In the genomic region with DNA sequence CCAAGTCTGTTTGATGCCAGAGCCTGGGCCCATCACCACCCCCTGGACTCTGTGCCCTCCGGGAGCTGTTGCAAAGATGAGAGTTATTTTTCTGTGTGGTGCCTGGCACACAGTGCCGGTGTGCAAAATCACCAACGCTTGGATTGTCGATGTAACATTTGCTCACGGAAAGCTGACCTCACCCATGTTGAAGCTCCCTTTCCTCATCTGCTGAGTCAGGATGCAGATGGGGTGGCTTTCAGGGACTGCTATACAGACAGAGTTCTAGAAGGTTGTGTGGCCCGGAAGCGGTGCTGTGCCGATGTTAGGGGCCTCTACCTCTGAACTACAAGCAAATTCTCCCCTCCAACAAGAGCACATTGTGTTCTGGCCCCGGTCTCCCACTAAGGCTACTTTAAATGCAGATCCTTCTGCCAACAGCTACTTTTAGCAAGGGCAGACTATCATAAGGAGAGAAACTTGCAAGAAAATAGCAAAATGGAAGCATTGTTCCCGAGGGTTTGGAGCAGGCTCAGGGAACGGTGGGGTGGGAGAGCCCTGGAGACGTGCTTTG, we compare ENCODE assay signal across 13 cellular contexts. TPM values are rescaled to one million over a fixed set of nuclear protein-coding genes. Genes with fewer than 3 reads are reported as not detected.
A peak's percentile ranks its signal among the peaks of the same experiment; 100 is the strongest.
DNase-seq lines count a peak whose midpoint lies in the region; TF ChIP-seq lines count a peak whose summit lies in the region.
"Had no signal": no experiment of that assay in that cellular context is flagged by ENCODE, and none has a peak within 500 bp of the region (broad histone marks: within the 10 kb centered on the region; RNA-seq: fewer than 3 reads in every experiment).

No MANE protein-coding gene starts in this region.

- H3K4me2 ChIP-seq in neural progenitor cell, result peak overlapping the region; percentile 48

- H3K27ac ChIP-seq in AG04450 (ENCODE audit: low read depth, low read length), result peak overlapping the region; percentile 40
- H3K27ac ChIP-seq in neural progenitor cell, result peak overlapping the region; percentile 53
- H3K27ac ChIP-seq: VCaP had no signal

- H3K36me3 ChIP-seq in neural progenitor cell (no peaks in the 10 kb centered on the region), Caco-2 (ENCODE audit: control insufficient read depth, insufficient read depth, low read length) (no peaks in the 10 kb centered on the region)

- peaks cover 10% of the 10 kb centered on the region for H3K4me1 ChIP-seq in neural progenitor cell
- H3K4me1 ChIP-seq in Caco-2, result no peaks in the 10 kb centered on the region

- no TSS peak for BruUV-seq in Caco-2 (replicated peaks; lab: Mats Ljungman, UMichigan)
- BruUV-seq in Calu3 (replicated peaks; lab: Mats Ljungman, UMichigan), result no TSS peak

- H3K9ac ChIP-seq in neural progenitor cell, result no peak overlapping the region

- H3K4me3 ChIP-seq in AG04450 (ENCODE audit: low read depth, low read length) (no peak overlapping the region), fibroblast of mammary gland (ENCODE audit: control insufficient read depth, low read depth, low read length) (no peak overlapping the region), neural progenitor cell (no peak overlapping the region), Caco-2 (ENCODE audit: low read depth, low read length) (no peak overlapping the region)

- H3K27me3 Mint-ChIP-seq in neural progenitor cell (ENCODE audit: insufficient read depth, low read depth) (peaks cover 5% of the 10 kb centered on the region), Caco-2 (ENCODE audit: insufficient read depth, unreplicated experiment) (peaks cover 31% of the 10 kb centered on the region), Calu3 (ENCODE audit: unreplicated experiment) (peaks cover 60% of the 10 kb centered on the region)

- intact Hi-C loops in Caco-2 (cut with micrococcal nuclease; ENCODE audit: unreplicated experiment) (no loop called here), Calu3 (cut with micrococcal nuclease; ENCODE audit: unreplicated experiment) (no loop called here)

- POLR2A ChIA-PET in AG04450 (lab: Yijun Ruan, JAX), result no interaction called here
- POLR2A ChIA-PET in Caco-2 (lab: Charles Lee), result no interaction called here

- no peak for TF ChIP-seq CTCF in AG04450 (IDR thresholded peaks at IDR 0.05; ENCODE audit: low read depth, low read length)
- TF ChIP-seq CTCF in fibroblast of mammary gland (conservative IDR thresholded peaks at IDR 0.05; ENCODE audit: control insufficient read depth, insufficient read depth, low read depth, low read length), result no peak
- TF ChIP-seq CTCF in neural progenitor cell (IDR thresholded peaks at IDR 0.05), result no peak
- TF ChIP-seq CTCF in Caco-2 (IDR thresholded peaks at IDR 0.05; ENCODE audit: insufficient read depth in 1 of 2, low read depth in 1 of 2, low read length in 1 of 2, severe bottlenecking in 1 of 2, unreplicated experiment in 1 of 2), result no peak
- TF ChIP-seq CTCF in Calu3 (IDR thresholded peaks at IDR 0.05; ENCODE audit: unreplicated experiment), result no peak

- no peak overlapping the region for H3K27ac Mint-ChIP-seq in neural progenitor cell
- H3K27ac Mint-ChIP-seq in Caco-2 (ENCODE audit: unreplicated experiment), result no peak overlapping the region
- no peak overlapping the region for H3K27ac Mint-ChIP-seq in Calu3 (ENCODE audit: unreplicated experiment)
- H3K27ac Mint-ChIP-seq: activated T-helper 17 cell treated with anti-CD3 and anti-CD28 coated beads, Interleukin-2, amount 50 U/mL, for 72 hours; effector memory CD8-positive, alpha-beta T cell had no signal

- CTCF ChIA-PET in AG04450 (lab: Charles Lee) (interaction anchor here (1.2 kb wide), 1 partner anchor 19 kb away, joined by 3 read pairs; no protein-coding TSS in a partner anchor), Caco-2 (lab: Charles Lee) (interaction anchor here (0.6 kb wide), 1 partner anchor 171 kb away, joined by 3 read pairs; no protein-coding TSS in a partner anchor), Calu3 (lab: Charles Lee) (interaction anchor here (0.5 to 0.7 kb wide), 4 partner anchors 33 to 1300 kb away, joined by 3 to 5 read pairs (median 4); no protein-coding TSS in a partner anchor)

- no peaks in the 10 kb centered on the region for H3K79me2 ChIP-seq in neural progenitor cell (ENCODE audit: low read depth)

- H3K9me3 ChIP-seq in AG04450 (ENCODE audit: control insufficient read depth, insufficient read depth, low read length) (no peaks in the 10 kb centered on the region), neural progenitor cell (ENCODE audit: low read depth) (no peaks in the 10 kb centered on the region), Caco-2 (no peaks in the 10 kb centered on the region)

- no peak overlapping the region for H3K4me3 Mint-ChIP-seq in neural progenitor cell
- no peak overlapping the region for H3K4me3 Mint-ChIP-seq in Caco-2 (ENCODE audit: unreplicated experiment)
- no peak overlapping the region for H3K4me3 Mint-ChIP-seq in Calu3 (ENCODE audit: low read depth, unreplicated experiment)
- H3K4me3 Mint-ChIP-seq: activated T-helper 17 cell treated with anti-CD3 and anti-CD28 coated beads, Interleukin-2, amount 50 U/mL, for 72 hours; effector memory CD8-positive, alpha-beta T cell had no signal

- peak overlapping the region; percentile 95 for H2AFZ ChIP-seq in neural progenitor cell (replicated peaks)

- no peaks in the 10 kb centered on the region for H4K20me1 ChIP-seq in neural progenitor cell (ENCODE audit: low read depth)

- H3K9me3 Mint-ChIP-seq in neural progenitor cell (no peaks in the 10 kb centered on the region), Caco-2 (ENCODE audit: unreplicated experiment) (no peaks in the 10 kb centered on the region), Calu3 (ENCODE audit: low read depth, unreplicated experiment) (peaks cover 3% of the 10 kb centered on the region)
- H3K9me3 Mint-ChIP-seq: activated T-helper 17 cell treated with anti-CD3 and anti-CD28 coated beads, Interleukin-2, amount 50 U/mL, for 72 hours; effector memory CD8-positive, alpha-beta T cell had no signal

- H3K36me3 Mint-ChIP-seq in neural progenitor cell (no peaks in the 10 kb centered on the region), Caco-2 (ENCODE audit: insufficient read depth, unreplicated experiment) (no peaks in the 10 kb centered on the region), Calu3 (ENCODE audit: insufficient read depth, unreplicated experiment) (no peaks in the 10 kb centered on the region)

- H3F3A ChIP-seq in neural progenitor cell (ENCODE audit: low read depth), result no peaks in the 10 kb centered on the region

- DNase-seq in AG04450 (ENCODE audit: low read depth, low spot score) (no peak), RPMI8226 (peak; percentile 17), fibroblast of mammary gland (ENCODE audit: low read depth) (peak; percentile 42), neural progenitor cell (ENCODE audit: low spot score) (peak; percentile 23), Caco-2 (no peak), NCI-H1092 (lab: John Stamatoyannopoulos, UW) (no peak), Calu3 (no peak), NCI-H1930 (lab: John Stamatoyannopoulos, UW) (no peak)
- DNase-seq: effector memory CD8-positive, alpha-beta T cell; kidney glomerular epithelial cell had no signal

- H3K4me1 Mint-ChIP-seq in neural progenitor cell, result no peaks in the 10 kb centered on the region
- no peaks in the 10 kb centered on the region for H3K4me1 Mint-ChIP-seq in Caco-2 (ENCODE audit: low read depth, unreplicated experiment)
- H3K4me1 Mint-ChIP-seq in Calu3 (ENCODE audit: low read depth, unreplicated experiment), result no peaks in the 10 kb centered on the region
- H3K4me1 Mint-ChIP-seq: activated T-helper 17 cell treated with anti-CD3 and anti-CD28 coated beads, Interleukin-2, amount 50 U/mL, for 72 hours had no signal

- H3K27me3 ChIP-seq in AG04450 (ENCODE audit: control insufficient read depth, insufficient read depth, low read length) (no peaks in the 10 kb centered on the region), neural progenitor cell (no peaks in the 10 kb centered on the region), Caco-2 (replicated peaks; ENCODE audit: control insufficient read depth, insufficient read depth, low read length) (peaks cover 4% of the 10 kb centered on the region; the same call in 1 of the 2 replicates)

RNA-seq across cellular contexts. Expression of a gene that starts 34.0 kb away (rescaled TPM):
- polyA plus RNA-seq in AG04450 (2011; rRNA removed), result 4.0 and 5.1 TPM in 2 replicates
- 7.8 and 8.3 TPM in 2 replicates for polyA minus RNA-seq in AG04450 (2011; rRNA and poly(A)+ RNA removed)
- total RNA-seq in neural progenitor cell (ENCODE audit: low replicate concordance) (1.8 and 2.1 TPM in 2 replicates), Caco-2 (2022) (0.25 and 0.30 TPM in 2 replicates), Calu3 (2022) (0.32 and 0.35 TPM in 2 replicates)
- total RNA-seq: pulmonary artery endothelial cell had no signal

Comparison
In these comparisons a context has a peak if more than half of its experiments do, and no peak if none do; other contexts are left out.
1. DNase-seq: peak in RPMI8226 (single experiment), fibroblast of mammary gland (single experiment) and neural progenitor cell (single experiment); none in AG04450 (single experiment), Caco-2 (0 of 2), NCI-H1092 (single experiment), Calu3 (single experiment) and NCI-H1930 (0 of 2).